ENCODE assay signal across 1 cellular context in genomic region chr12:71556881-71557280, GRCh38.
TF ChIP-seq lines count a peak whose summit lies in the region.

No MANE protein-coding gene starts in this region.

TF ChIP-seq in HCT116, 20 proteins besides CTCF, POLR2A, EP300 and RAD21 (continued from another document):
- TF ChIP-seq REST (IDR thresholded peaks at IDR 0.05; ENCODE audit: low read depth) (no peak), EGR1 (IDR thresholded peaks at IDR 0.05; ENCODE audit: low read depth) (no peak), ATF3 (IDR thresholded peaks at IDR 0.05) (peak; percentile 35; the same call in 1 of the 2 replicates)
